Comparison of ENCODE assay signal across 9 cellular contexts in genomic region chr2:113551637-113552317, GRCh38. TPM values are rescaled to one million over a fixed set of nuclear protein-coding genes. Genes with fewer than 3 reads are reported as not detected.
DNase-seq lines count a peak whose midpoint lies in the region; ATAC-seq lines count a peak whose summit lies in the region.
"Not testable (repeated sequence)": the region's sequence is repeated elsewhere in the genome, so short reads cannot be mapped to it uniquely, and the experiment has no call there.
"Had no signal": no experiment of that assay in that cellular context is flagged by ENCODE, and none has a peak within 500 bp of the region (broad histone marks: within the 10 kb centered on the region; RNA-seq: fewer than 3 reads in every experiment).

No MANE protein-coding gene starts in this region.

- H3K9me3 Mint-ChIP-seq in CD4-positive, CD25-positive, alpha-beta regulatory T cell; activated CD4-positive, alpha-beta T cell treated with anti-CD3 and anti-CD28 coated beads for 36 hours (ENCODE audit: low read depth); immature natural killer cell: not testable (repeated sequence)

- H3K27ac Mint-ChIP-seq in CD4-positive, CD25-positive, alpha-beta regulatory T cell, result peak overlapping the region; percentile 67 to 83 (median 67)
- peak overlapping the region; percentile 42 for H3K27ac Mint-ChIP-seq in activated CD4-positive, alpha-beta T cell treated with anti-CD3 and anti-CD28 coated beads for 36 hours
- H3K27ac Mint-ChIP-seq in immature natural killer cell, result peak overlapping the region; percentile 23 to 92 (median 80)

- peak overlapping the region; percentile 43 for H3K4me3 ChIP-seq in CD4-positive, CD25-positive, alpha-beta regulatory T cell (ENCODE audit: low read depth, low read length)

- POLR2A ChIA-PET in activated CD4-positive, alpha-beta T cell treated with anti-CD3 and anti-CD28 coated beads for 36 hours (lab: Charles Lee), result not testable (repeated sequence)

- not testable (repeated sequence) for H3K4me1 ChIP-seq in CD4-positive, CD25-positive, alpha-beta regulatory T cell (ENCODE audit: control insufficient read depth, insufficient read depth, low read length, poor library complexity, severe bottlenecking)

- H3K4me3 Mint-ChIP-seq in CD4-positive, CD25-positive, alpha-beta regulatory T cell, result peak overlapping the region; percentile 56 to 74 (median 67)
- peak overlapping the region; percentile 18 for H3K4me3 Mint-ChIP-seq in activated CD4-positive, alpha-beta T cell treated with anti-CD3 and anti-CD28 coated beads for 36 hours
- peak overlapping the region; percentile 62 to 86 (median 77) for H3K4me3 Mint-ChIP-seq in immature natural killer cell

- not testable (repeated sequence) for H3K27ac ChIP-seq in CD4-positive, CD25-positive, alpha-beta regulatory T cell (ENCODE audit: insufficient read depth, low read length, poor library complexity, severe bottlenecking)

- intact Hi-C loops in activated CD4-positive, alpha-beta T cell treated with anti-CD3 and anti-CD28 coated beads for 36 hours (cut with DNase I, micrococcal nuclease), result not testable (repeated sequence)

- peak; percentile 90 to 92 for ATAC-seq in CD4-positive, CD25-positive, alpha-beta regulatory T cell (ENCODE audit: low read depth in 2 of 2)
- ATAC-seq in GM19463 (IDR thresholded peaks at IDR 0.05; ENCODE audit: unreplicated experiment) (peak; percentile 79), HG02884 (IDR thresholded peaks at IDR 0.05; ENCODE audit: unreplicated experiment) (peak; percentile 68)
- ATAC-seq in activated CD4-positive, alpha-beta T cell treated with anti-CD3 and anti-CD28 coated beads for 36 hours, result peak; percentile 97

- peak in 2 of 3 donors; percentile 61 for DNase-seq in CD4-positive, CD25-positive, alpha-beta regulatory T cell
- DNase-seq in KBM-7, result peak; percentile 45
- peak; percentile 73 for DNase-seq in activated CD4-positive, alpha-beta T cell treated with anti-CD3 and anti-CD28 coated beads for 36 hours
- peak; percentile 47 for DNase-seq in activated gamma-delta T cell treated with anti-CD3 and anti-CD28 coated beads, Interleukin-2, amount 50 U/mL, for 16 hours (ENCODE audit: low read depth)
- peak; percentile 50 to 77 (median 68) for DNase-seq in immature natural killer cell
- DNase-seq in stimulated activated CD4-positive, alpha-beta T cell treated with anti-CD3 and anti-CD28 coated beads, Interleukin-4, amount 100 ng/mL, for 4 hours, result peak; percentile 11 to 67

- CTCF ChIA-PET in activated CD4-positive, alpha-beta T cell treated with anti-CD3 and anti-CD28 coated beads for 36 hours (lab: Charles Lee), result not testable (repeated sequence)

- H3K36me3 Mint-ChIP-seq in CD4-positive, CD25-positive, alpha-beta regulatory T cell; activated CD4-positive, alpha-beta T cell treated with anti-CD3 and anti-CD28 coated beads for 36 hours (ENCODE audit: low read depth); immature natural killer cell: not testable (repeated sequence)

- H3K36me3 ChIP-seq in CD4-positive, CD25-positive, alpha-beta regulatory T cell (ENCODE audit: control insufficient read depth, insufficient read depth, low read length), result not testable (repeated sequence)

- not testable (repeated sequence) for H3K9me3 ChIP-seq in CD4-positive, CD25-positive, alpha-beta regulatory T cell (ENCODE audit: control insufficient read depth in 2 of 2, low read length in 2 of 2)

- H3K27me3 Mint-ChIP-seq in CD4-positive, CD25-positive, alpha-beta regulatory T cell; activated CD4-positive, alpha-beta T cell treated with anti-CD3 and anti-CD28 coated beads for 36 hours; immature natural killer cell (ENCODE audit: low read depth in 3 of 3): not testable (repeated sequence)

- in situ Hi-C loops in KBM-7 (cut with MboI; ENCODE audit: low pct_unique_long_range_greater_than_20kb, low sequenced_read_pairs), result not testable (repeated sequence)

- H3K27me3 ChIP-seq in CD4-positive, CD25-positive, alpha-beta regulatory T cell (ENCODE audit: control insufficient read depth, insufficient read depth, low read length), result not testable (repeated sequence)

- not testable (repeated sequence) for H3K4me1 Mint-ChIP-seq in CD4-positive, CD25-positive, alpha-beta regulatory T cell; activated CD4-positive, alpha-beta T cell treated with anti-CD3 and anti-CD28 coated beads for 36 hours
- H3K4me1 Mint-ChIP-seq in immature natural killer cell, result peaks cover 8 to 12% of the 10 kb centered on the region in 2 donors

RNA-seq across cellular contexts. Expression of gene FOXD4L1, which starts 53.3 kb away (rescaled TPM):
- not detected for total RNA-seq in CD4-positive, CD25-positive, alpha-beta regulatory T cell
- polyA plus RNA-seq in CD4-positive, CD25-positive, alpha-beta regulatory T cell, result under 1 TPM in 1 of 4 donors, not detected in 3; 0.32 TPM
- under 1 TPM in 1 of 2 experiments, not detected in 1; 0.14 TPM for total RNA-seq in activated CD4-positive, alpha-beta T cell treated with anti-CD3 and anti-CD28 coated beads for 36 hours
- polyA plus RNA-seq in immature natural killer cell, result not detected
- total RNA-seq: H4 had no signal

Comparison
In these comparisons a context has a peak if more than half of its experiments do, and no peak if none do; other contexts are left out.
1. H3K4me3 Mint-ChIP-seq: peak in every context shown above with its lines; median percentile 77 in immature natural killer cell; 67 in CD4-positive, CD25-positive, alpha-beta regulatory T cell; 18 in activated CD4-positive, alpha-beta T cell treated with anti-CD3 and anti-CD28 coated beads for 36 hours.